ENCODE assay signal across 8 cellular contexts in genomic region chr2:233449071-233449901, GRCh38.
DNase-seq lines count a peak whose midpoint lies in the region; ATAC-seq and TF ChIP-seq lines count a peak whose summit lies in the region.

No MANE protein-coding gene starts in this region.

- ATAC-seq in stimulated activated naive CD8-positive, alpha-beta T cell treated with anti-CD3 and anti-CD28 coated beads, Interleukin-15, amount 100 ng/mL, for 72 hours, result no peak

- H3K4me3 ChIP-seq in WERI-Rb-1 (ENCODE audit: low read depth, low read length) (no peak overlapping the region), cardiac muscle cell (no peak overlapping the region), retinal pigment epithelial cell (ENCODE audit: low read length) (no peak overlapping the region)

- H3K9me3 ChIP-seq in WERI-Rb-1 (ENCODE audit: severe bottlenecking) (no peaks in the 10 kb centered on the region), cardiac muscle cell (ENCODE audit: low read depth) (no peaks in the 10 kb centered on the region)

- H3K4me1 Mint-ChIP-seq in stimulated activated naive CD8-positive, alpha-beta T cell treated with anti-CD3 and anti-CD28 coated beads, Interleukin-15, amount 100 ng/mL, for 72 hours, result peaks cover 6% of the 10 kb centered on the region

- no peaks in the 10 kb centered on the region for H3K4me1 ChIP-seq in cardiac muscle cell (ENCODE audit: low read depth)

- no peaks in the 10 kb centered on the region for H3K27me3 Mint-ChIP-seq in stimulated activated naive CD8-positive, alpha-beta T cell treated with anti-CD3 and anti-CD28 coated beads, Interleukin-15, amount 100 ng/mL, for 72 hours

- H3K27ac ChIP-seq in WERI-Rb-1 (no peak overlapping the region), cardiac muscle cell (no peak overlapping the region)

- DNase-seq in GM13976 (ENCODE audit: low spot score) (peak; percentile 63), WERI-Rb-1 (peak; percentile 69), cardiac muscle cell (ENCODE audit: low read depth in 1 of 2, low spot score in 1 of 2) (peak; percentile 71 to 72), retinal pigment epithelial cell (ENCODE audit: low read depth) (no peak), T1000 (lab: John Stamatoyannopoulos, UW) (no peak), NCI-H1417 treated with DMSO at 0.1 percent for 48 hours (lab: John Stamatoyannopoulos, UW) (no peak), SHP77 treated with DMSO at 0.1 percent for 48 hours (lab: John Stamatoyannopoulos, UW) (no peak)
- no peak for DNase-seq in stimulated activated naive CD8-positive, alpha-beta T cell treated with anti-CD3 and anti-CD28 coated beads, Interleukin-15, amount 100 ng/mL, for 72 hours

- H3K36me3 ChIP-seq in WERI-Rb-1, result peaks cover 16% of the 10 kb centered on the region
- H3K36me3 ChIP-seq in cardiac muscle cell, result peaks cover 16% of the 10 kb centered on the region

- peak overlapping the region in 1 of 2 donors; percentile 42 for H3K27ac Mint-ChIP-seq in stimulated activated naive CD8-positive, alpha-beta T cell treated with anti-CD3 and anti-CD28 coated beads, Interleukin-15, amount 100 ng/mL, for 72 hours

- H3K4me3 Mint-ChIP-seq in stimulated activated naive CD8-positive, alpha-beta T cell treated with anti-CD3 and anti-CD28 coated beads, Interleukin-15, amount 100 ng/mL, for 72 hours, result no peak overlapping the region

- in situ Hi-C loops in GM13976 (cut with MboI; ENCODE audit: low sequenced_read_pairs, unreplicated experiment), result no loop called here

- TF ChIP-seq CTCF in GM13976 (IDR thresholded peaks at IDR 0.05; ENCODE audit: borderline replicate concordance, control extremely low read depth, extremely low read depth, insufficient read depth, missing control alignments) (no peak), WERI-Rb-1 (IDR thresholded peaks at IDR 0.05; ENCODE audit: low read depth, low read length) (peak; percentile 90), cardiac muscle cell (IDR thresholded peaks at IDR 0.05; ENCODE audit: low read depth, low read length) (peak; percentile 91), retinal pigment epithelial cell (conservative IDR thresholded peaks at IDR 0.05; ENCODE audit: low read depth, low read length) (peak; percentile 83)

- H3K27me3 ChIP-seq in WERI-Rb-1 (ENCODE audit: insufficient read depth, low read depth, severe bottlenecking) (no peaks in the 10 kb centered on the region), cardiac muscle cell (no peaks in the 10 kb centered on the region)

- H3K9me3 Mint-ChIP-seq in stimulated activated naive CD8-positive, alpha-beta T cell treated with anti-CD3 and anti-CD28 coated beads, Interleukin-15, amount 100 ng/mL, for 72 hours, result no peaks in the 10 kb centered on the region

Comparison
In these comparisons a context has a peak if more than half of its experiments do, and no peak if none do; other contexts are left out.
1. DNase-seq: peak in GM13976 (single experiment), WERI-Rb-1 (single experiment) and cardiac muscle cell (2 of 2); none in retinal pigment epithelial cell (single experiment), T1000 (single experiment), NCI-H1417 treated with DMSO at 0.1 percent for 48 hours (single experiment), stimulated activated naive CD8-positive, alpha-beta T cell treated with anti-CD3 and anti-CD28 coated beads, Interleukin-15, amount 100 ng/mL, for 72 hours (0 of 2) and SHP77 treated with DMSO at 0.1 percent for 48 hours (single experiment).